ENCODE assay signal across 9 cellular contexts in the genomic region with DNA sequence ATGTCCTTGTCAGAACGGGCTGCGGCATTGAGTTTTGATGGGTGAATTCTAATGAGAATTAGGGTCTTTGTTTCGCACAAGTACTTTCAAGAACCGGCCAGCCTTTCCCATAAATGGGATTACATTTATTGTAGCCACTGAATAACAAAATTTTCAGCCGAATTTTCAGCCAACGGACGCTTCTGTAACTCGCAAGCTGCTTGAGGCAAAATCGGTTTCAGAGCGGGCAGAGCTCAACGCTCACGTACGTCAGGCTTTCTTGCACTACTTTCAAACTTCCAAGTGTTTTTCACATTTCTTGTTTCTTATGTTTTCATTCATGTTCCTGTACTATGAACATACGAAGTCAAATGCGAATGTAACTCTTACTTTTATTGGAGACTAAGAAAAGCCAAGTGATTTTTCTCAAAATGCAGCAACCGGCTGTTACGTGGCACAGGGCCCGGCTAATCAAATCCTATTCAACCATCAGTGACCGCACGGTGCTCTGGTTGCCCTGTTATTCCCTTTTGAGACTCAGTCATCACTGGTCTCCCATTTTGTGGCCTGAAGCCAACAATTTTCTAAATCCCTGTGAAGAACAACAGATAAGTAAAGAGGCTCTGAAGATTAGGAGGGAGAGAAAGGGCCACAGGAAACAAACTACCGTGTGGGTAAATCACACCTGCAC.
DNase-seq lines count a peak whose midpoint lies in the region; ATAC-seq and TF ChIP-seq lines count a peak whose summit lies in the region.
"Had no signal": no experiment of that assay in that cellular context is flagged by ENCODE, and none has a peak within 500 bp of the region (broad histone marks: within the 10 kb centered on the region; RNA-seq: fewer than 3 reads in every experiment).

No MANE protein-coding gene starts in this region.

- ATAC-seq in natural killer cell treated with Interleukin-12 subunit alpha and Interleukin-12 subunit beta and Interleukin-15 and Interleukin-18, amount 100 ng/mL, for 72 hours = no peak
- no peak for ATAC-seq in natural killer cell
- no peak for ATAC-seq in GM21619 (IDR thresholded peaks at IDR 0.05; ENCODE audit: unreplicated experiment)

- H3K9ac ChIP-seq in mesendoderm (ENCODE audit: low read length) = no peak overlapping the region

- no peak for TF ChIP-seq CTCF in natural killer cell (IDR thresholded peaks at IDR 0.05)

- H3K18ac ChIP-seq in mesendoderm (ENCODE audit: low read length) = peak overlapping the region; percentile 41

- H2BK120ac ChIP-seq in mesendoderm (ENCODE audit: low read depth, low read length) = no peak overlapping the region

- H3K79me2 ChIP-seq in mesendoderm (ENCODE audit: control insufficient read depth, insufficient read depth, low read length) = no peaks in the 10 kb centered on the region

- peaks cover 0 to 6% of the 10 kb centered on the region in 2 donors for H3K4me1 Mint-ChIP-seq in natural killer cell treated with Interleukin-12 subunit alpha and Interleukin-12 subunit beta and Interleukin-15 and Interleukin-18, amount 100 ng/mL, for 72 hours (ENCODE audit: low read depth in 2 of 2)
- peaks cover 6 to 7% of the 10 kb centered on the region in 2 donors for H3K4me1 Mint-ChIP-seq in natural killer cell
- no peaks in the 10 kb centered on the region for H3K4me1 Mint-ChIP-seq in CD8-positive, alpha-beta memory T cell

- no peaks in the 10 kb centered on the region for H3K9me3 Mint-ChIP-seq in natural killer cell treated with Interleukin-12 subunit alpha and Interleukin-12 subunit beta and Interleukin-15 and Interleukin-18, amount 100 ng/mL, for 72 hours
- H3K9me3 Mint-ChIP-seq in natural killer cell = no peaks in the 10 kb centered on the region
- no peaks in the 10 kb centered on the region for H3K9me3 Mint-ChIP-seq in CD8-positive, alpha-beta memory T cell

- H3K4me3 Mint-ChIP-seq in natural killer cell treated with Interleukin-12 subunit alpha and Interleukin-12 subunit beta and Interleukin-15 and Interleukin-18, amount 100 ng/mL, for 72 hours = peak overlapping the region; percentile 49
- H3K4me3 Mint-ChIP-seq in natural killer cell = no peak overlapping the region
- H3K4me3 Mint-ChIP-seq in CD8-positive, alpha-beta memory T cell = peak overlapping the region in 1 of 7 donors; percentile 0

- H3K79me1 ChIP-seq in mesendoderm (ENCODE audit: low read length) = no peaks in the 10 kb centered on the region

- no peak overlapping the region for H3K4me2 ChIP-seq in mesendoderm (ENCODE audit: low read length)

- WGBS in mesendoderm (ENCODE audit: extremely low coverage, insufficient coverage, low lambda C conversion rate) = no CpG with 5 or more reads among the region's 21 CpGs
- 45% methylated on average over 21 of the region's 21 CpGs for WGBS in urinary bladder

- no peak overlapping the region for H4K8ac ChIP-seq in mesendoderm (ENCODE audit: low read depth, low read length)

- H3K27me3 Mint-ChIP-seq in natural killer cell treated with Interleukin-12 subunit alpha and Interleukin-12 subunit beta and Interleukin-15 and Interleukin-18, amount 100 ng/mL, for 72 hours = peaks cover 16 to 35% of the 10 kb centered on the region in 2 donors
- peaks cover 30 to 61% of the 10 kb centered on the region in 2 donors for H3K27me3 Mint-ChIP-seq in natural killer cell (ENCODE audit: low read depth in 2 of 2)
- H3K27me3 Mint-ChIP-seq in CD8-positive, alpha-beta memory T cell = peaks cover 14 to 50% of the 10 kb centered on the region in 2 donors

- H3K56ac ChIP-seq in mesendoderm (ENCODE audit: low read length) = no peak overlapping the region

- H2BK15ac ChIP-seq in mesendoderm (replicated peaks; ENCODE audit: low read depth) = no peak overlapping the region

- intact Hi-C loops in natural killer cell (cut with micrococcal nuclease) = loop anchor here (10.0 kb wide), 1 partner anchor 247 kb away; no protein-coding TSS in a partner anchor

- H3K4me1 ChIP-seq in mesendoderm (ENCODE audit: control insufficient read depth, low read depth, low read length) (no peaks in the 10 kb centered on the region), urinary bladder (ENCODE audit: insufficient read depth) (no peaks in the 10 kb centered on the region)
- H3K4me1 ChIP-seq in CD8-positive, alpha-beta memory T cell (ENCODE audit: insufficient read depth, low read length) = no peaks in the 10 kb centered on the region

- no peak overlapping the region for H2BK5ac ChIP-seq in mesendoderm (ENCODE audit: low read length)

- H2AK5ac ChIP-seq in mesendoderm (ENCODE audit: low read length) = no peak overlapping the region

- H3K4me3 ChIP-seq in mesendoderm (ENCODE audit: low read length) = no peak overlapping the region
- peak overlapping the region; percentile 11 for H3K4me3 ChIP-seq in urinary bladder (ENCODE audit: low read depth, low read length)
- no peak overlapping the region for H3K4me3 ChIP-seq in CD8-positive, alpha-beta memory T cell (ENCODE audit: low read length)

- no peak overlapping the region for H3K4ac ChIP-seq in mesendoderm (ENCODE audit: low read depth, low read length)

- H3K36me3 ChIP-seq in mesendoderm (ENCODE audit: control insufficient read depth, insufficient read depth, low read length) = no peaks in the 10 kb centered on the region
- no peaks in the 10 kb centered on the region for H3K36me3 ChIP-seq in urinary bladder (ENCODE audit: insufficient read depth)
- H3K36me3 ChIP-seq in CD8-positive, alpha-beta memory T cell (ENCODE audit: insufficient read depth, low read length) = no peaks in the 10 kb centered on the region

- no peak for DNase-seq in natural killer cell treated with Interleukin-12 subunit alpha and Interleukin-12 subunit beta and Interleukin-15 and Interleukin-18, amount 100 ng/mL, for 72 hours (ENCODE audit: low spot score)
- DNase-seq in natural killer cell (no peak), caudate nucleus (lab: John Stamatoyannopoulos, UW) (peak in 5 of 61 donors; percentile 20 to 56 (median 46)), mesendoderm (no peak), NCI-H2029 treated with DMSO at 0.1 percent for 48 hours (lab: John Stamatoyannopoulos, UW) (no peak)
- DNase-seq in CD8-positive, alpha-beta memory T cell = no peak
- DNase-seq: DMS 273 treated with DMSO at 0.1 percent for 48 hours had no signal

- no peaks in the 10 kb centered on the region for H3K27me3 ChIP-seq in mesendoderm (ENCODE audit: insufficient read depth, low read length, poor library complexity)
- H3K27me3 ChIP-seq in CD8-positive, alpha-beta memory T cell (ENCODE audit: insufficient read depth, low read length, poor library complexity, severe bottlenecking) = no peaks in the 10 kb centered on the region

- no peak overlapping the region for H4K5ac ChIP-seq in mesendoderm (ENCODE audit: low read length)

- POLR2A ChIA-PET in CD8-positive, alpha-beta memory T cell (lab: Charles Lee) = no interaction called here

- no peaks in the 10 kb centered on the region for H3K9me3 ChIP-seq in CD8-positive, alpha-beta memory T cell (ENCODE audit: low read length)

- H3K23ac ChIP-seq in mesendoderm (ENCODE audit: low read length) = no peak overlapping the region

- H3K27ac ChIP-seq in caudate nucleus (ENCODE audit: low read depth, low read length) (peak overlapping the region; percentile 86), mesendoderm (ENCODE audit: low read depth, low read length) (no peak overlapping the region), urinary bladder (ENCODE audit: low read depth) (no peak overlapping the region)
- H3K27ac ChIP-seq in CD8-positive, alpha-beta memory T cell (ENCODE audit: low read depth, low read length) = no peak overlapping the region

- CTCF ChIA-PET in CD8-positive, alpha-beta memory T cell (lab: Charles Lee) = no interaction called here

- H3K27ac Mint-ChIP-seq in natural killer cell treated with Interleukin-12 subunit alpha and Interleukin-12 subunit beta and Interleukin-15 and Interleukin-18, amount 100 ng/mL, for 72 hours = peak overlapping the region in 1 of 2 donors; percentile 80
- no peak overlapping the region for H3K27ac Mint-ChIP-seq in natural killer cell
- no peak overlapping the region for H3K27ac Mint-ChIP-seq in CD8-positive, alpha-beta memory T cell

- H3K36me3 Mint-ChIP-seq in natural killer cell treated with Interleukin-12 subunit alpha and Interleukin-12 subunit beta and Interleukin-15 and Interleukin-18, amount 100 ng/mL, for 72 hours = no peaks in the 10 kb centered on the region
- H3K36me3 Mint-ChIP-seq in natural killer cell = no peaks in the 10 kb centered on the region
- H3K36me3 Mint-ChIP-seq in CD8-positive, alpha-beta memory T cell = no peaks in the 10 kb centered on the region
